In genomic region chr5:63794979-63795378, GRCh38 we compare ENCODE assay signal across 32 cellular contexts.
DNase-seq lines count a peak whose midpoint lies in the region; ATAC-seq, FAIRE-seq and TF ChIP-seq lines count a peak whose summit lies in the region.
"Had no signal": no experiment of that assay in that cellular context is flagged by ENCODE, and none has a peak within 500 bp of the region (broad histone marks: within the 10 kb centered on the region; RNA-seq: fewer than 3 reads in every experiment).

No MANE protein-coding gene starts in this region.

- TF ChIP-seq POLR2A in A549 (IDR thresholded peaks at IDR 0.05; ENCODE audit: low read length) (no peak), K562 (conservative IDR thresholded peaks at IDR 0.05) (no peak)

- POLR2A ChIA-PET in A549 (lab: Yijun Ruan, JAX) (no interaction called here), HEK293 (lab: Yijun Ruan, JAX) (no interaction called here), K562 (lab: Yijun Ruan, JAX) (no interaction called here)

- DNase-seq in A549 (ENCODE audit: low read depth in 1 of 2, low spot score in 1 of 2) (no peak), K562 (ENCODE audit: extremely low read depth in 1 of 4, low spot score in 3 of 4) (no peak), RPMI8226 (no peak), SW 1271 (lab: John Stamatoyannopoulos, UW) (no peak)
- DNase-seq in activated naive CD4-positive, alpha-beta T cell treated with Interleukin-2 at 50 U/mL for 16 hours: no peak
- DNase-seq: 8988T; ACHN; AML-193; BE2C; C1 segment of cervical spinal cord; Caco-2; Calu3; CD4-positive, alpha-beta memory T cell; CD4-positive, alpha-beta T cell; CD4-positive, CD25-positive, alpha-beta regulatory T cell; CD8-positive, alpha-beta memory T cell; CD8-positive, alpha-beta T cell; COR-L47; DMS 273 treated with DMSO at 0.1 percent for 48 hours; DMS153; DMS53; DMS79; DMS79 treated with DMSO at 0.1 percent for 48 hours; DND-41; EL had no signal

- WGBS in A549 (ENCODE audit: missing lambda C conversion rate): 0% methylated on average over 2 of the region's 2 CpGs
- WGBS in K562 (ENCODE audit: insufficient coverage, low coverage, missing lambda C conversion rate): 0% methylated on average over 1 of the region's 2 CpGs

- H3K4me1 ChIP-seq in A549: no peaks in the 10 kb centered on the region
- H3K4me1 ChIP-seq in HEK293 (ENCODE audit: control insufficient read depth, insufficient read depth, low read length): no peaks in the 10 kb centered on the region
- no peaks in the 10 kb centered on the region for H3K4me1 ChIP-seq in K562 (replicated peaks in 1 of 2; ENCODE audit: control insufficient read depth in 2 of 2, insufficient read depth in 2 of 2, low read length in 2 of 2)
- H3K4me1 ChIP-seq: BE2C; BLaER1; BLaER1 treated with 17β-estradiol and CSF1 and Interleukin-3, amounts not matched to agents 10 nM and 100 nM; Caco-2 had no signal

- no peak for TF ChIP-seq EP300 in A549 (IDR thresholded peaks at IDR 0.05)
- no peak for TF ChIP-seq EP300 in K562 (IDR thresholded peaks at IDR 0.05; ENCODE audit: low read length)

- no peak for ATAC-seq in A549
- ATAC-seq in K562: no peak
- ATAC-seq: CD8-positive, alpha-beta T cell had no signal

- peaks cover 3% of the 10 kb centered on the region; the same call in 2 of the 3 replicates for H3K9me3 ChIP-seq in A549
- H3K9me3 ChIP-seq in HEK293 (ENCODE audit: control insufficient read depth, insufficient read depth, low read depth, low read length): no peaks in the 10 kb centered on the region
- no peaks in the 10 kb centered on the region for H3K9me3 ChIP-seq in K562 (replicated peaks; ENCODE audit: control insufficient read depth, insufficient read depth, low read depth, low read length)
- H3K9me3 ChIP-seq: BE2C had no signal

- H3K4me3 ChIP-seq in A549: no peak overlapping the region
- H3K4me3 ChIP-seq in HEK293 (ENCODE audit: low read depth, low read length): no peak overlapping the region
- H3K4me3 ChIP-seq in K562: no peak overlapping the region
- H3K4me3 ChIP-seq: BLaER1; BLaER1 treated with 17β-estradiol and CSF1 and Interleukin-3, amounts not matched to agents 10 nM and 100 nM had no signal

- no peaks in the 10 kb centered on the region for H3K27me3 ChIP-seq in K562 (ENCODE audit: control insufficient read depth in 2 of 2, insufficient read depth in 2 of 2, low read length in 2 of 2)
- H3K27me3 ChIP-seq: BE2C; BLaER1; BLaER1 treated with 17β-estradiol and CSF1 and Interleukin-3, amounts not matched to agents 10 nM and 100 nM had no signal

- no peaks in the 10 kb centered on the region for H4K20me1 ChIP-seq in K562 (replicated peaks; ENCODE audit: control insufficient read depth, insufficient read depth, low read length)
- H4K20me1 ChIP-seq: BLaER1; BLaER1 treated with 17β-estradiol and CSF1 and Interleukin-3, amounts not matched to agents 10 nM and 100 nM had no signal

- CTCF ChIA-PET in A549 (lab: Yijun Ruan, JAX) (no interaction called here), HEK293 (lab: Yijun Ruan, JAX) (no interaction called here), K562 (lab: Yijun Ruan, JAX; ENCODE audit: low intra/inter-chr PET ratio) (no interaction called here)

- no TSS peak for BruUV-seq in K562 (replicated peaks; lab: Mats Ljungman, UMichigan)

- no peak overlapping the region for H2AFZ ChIP-seq in K562 (ENCODE audit: low read depth, low read length)

- H3K79me2 ChIP-seq in K562 (ENCODE audit: control insufficient read depth, insufficient read depth, low read length): no peaks in the 10 kb centered on the region

- no peaks in the 10 kb centered on the region for H3K36me3 ChIP-seq in HEK293 (ENCODE audit: control insufficient read depth in 2 of 2, insufficient read depth in 1 of 2, low read length in 2 of 2)
- no peaks in the 10 kb centered on the region for H3K36me3 ChIP-seq in K562 (ENCODE audit: control insufficient read depth, insufficient read depth, low read length)
- H3K36me3 ChIP-seq: BE2C, BLaER1 had no signal

- TF ChIP-seq RAD21 in A549 (conservative IDR thresholded peaks at IDR 0.05 in 1 of 2, IDR thresholded peaks at IDR 0.05 in 1 of 2): no peak
- no peak for TF ChIP-seq RAD21 in K562 (CRISPR knock-in tag; conservative IDR thresholded peaks at IDR 0.05 in 1 of 2, IDR thresholded peaks at IDR 0.05 in 1 of 2)

- H3K27ac ChIP-seq in A549 (no peak overlapping the region), HEK293 (ENCODE audit: extremely low read depth, low read depth, low read length) (no peak overlapping the region), K562 (ENCODE audit: extremely low read depth, low read depth, low read length) (no peak overlapping the region)
- H3K27ac ChIP-seq: 22Rv1; BLaER1; BLaER1 treated with 17β-estradiol and CSF1 and Interleukin-3, amounts not matched to agents 10 nM and 100 nM; C4-2B had no signal

- FAIRE-seq in A549 (lab: Jason Lieb, UNC): no peak
- FAIRE-seq in K562 (lab: Jason Lieb, UNC): no peak
- FAIRE-seq: A204.1, D721Med had no signal

- H3K9me1 ChIP-seq in K562 (ENCODE audit: control insufficient read depth, insufficient read depth, low read length): no peaks in the 10 kb centered on the region

- H3K4me2 ChIP-seq in A549: no peak overlapping the region
- no peak overlapping the region for H3K4me2 ChIP-seq in K562 (ENCODE audit: insufficient read depth, low read length)
- H3K4me2 ChIP-seq: BLaER1; BLaER1 treated with 17β-estradiol and CSF1 and Interleukin-3, amounts not matched to agents 10 nM and 100 nM had no signal

- no peak overlapping the region for H3K9ac ChIP-seq in K562 (ENCODE audit: insufficient read depth in 1 of 2, low read depth in 2 of 2, low read length in 2 of 2)
- H3K9ac ChIP-seq: BLaER1; BLaER1 treated with 17β-estradiol and CSF1 and Interleukin-3, amounts not matched to agents 10 nM and 100 nM had no signal

- in situ Hi-C loops in K562 (cut with MboI): no loop called here

- TF ChIP-seq CTCF in A549 (IDR thresholded peaks at IDR 0.05) (no peak), HEK293 (tag by site-specific recombination; IDR thresholded peaks at IDR 0.05) (no peak), K562 (IDR thresholded peaks at IDR 0.05 in 2 of 3, conservative IDR thresholded peaks at IDR 0.05 in 1 of 3; ENCODE audit: insufficient read depth in 2 of 3, low read depth in 1 of 3, low read length in 3 of 3) (no peak)

- intact Hi-C loops in K562 (cut with micrococcal nuclease): no loop called here

TF ChIP-seq in A549, 52 proteins besides CTCF, POLR2A, EP300 and RAD21:
- no peak for TF ChIP-seq CHD2 (IDR thresholded peaks at IDR 0.05; ENCODE audit: low read length, partially characterized antibody)
- peak; percentile 63 for TF ChIP-seq ZFP36 (IDR thresholded peaks at IDR 0.05; ENCODE audit: borderline replicate concordance, partially characterized antibody)
TF ChIP-seq in A549: peak in this region for 1.

TF ChIP-seq in HEK293, 187 proteins besides CTCF, POLR2A, EP300 and RAD21:
- no peak for TF ChIP-seq PRDM6 (tag by site-specific recombination; IDR thresholded peaks at IDR 0.05)
- TF ChIP-seq ZNF585B (tag by site-specific recombination; IDR thresholded peaks at IDR 0.05): peak; percentile 83
- TF ChIP-seq FEZF1 (tag by site-specific recombination; IDR thresholded peaks at IDR 0.05): no peak
- TF ChIP-seq ZNF202 (tag by site-specific recombination; IDR thresholded peaks at IDR 0.05; ENCODE audit: borderline replicate concordance): no peak
- TF ChIP-seq ZNF776 (tag by site-specific recombination; IDR thresholded peaks at IDR 0.05; ENCODE audit: borderline replicate concordance): no peak

TF ChIP-seq in K562, 482 proteins besides CTCF, POLR2A, EP300 and RAD21:
- TF ChIP-seq ZFP36 (IDR thresholded peaks at IDR 0.05; ENCODE audit: low read depth, low read length, partially characterized antibody) (peak; percentile 43), THRAP3 (IDR thresholded peaks at IDR 0.05; ENCODE audit: borderline replicate concordance) (no peak), CBX3 (IDR thresholded peaks at IDR 0.05; ENCODE audit: borderline replicate concordance in 1 of 2, low read length in 2 of 2) (no peak)
